In genomic region chr6:57301755-57302154, GRCh38 we compare ENCODE assay signal across 20 cellular contexts.
"Had no signal": no experiment of that assay in that cellular context is flagged by ENCODE, and none has a peak within 500 bp of the region (broad histone marks: within the 10 kb centered on the region; RNA-seq: fewer than 3 reads in every experiment).

No MANE protein-coding gene starts in this region.

- ATAC-seq: left lobe of liver; naive thymus-derived CD8-positive, alpha-beta T cell; pancreas; sciatic nerve; WTC11 had no signal

- H3K27me3 ChIP-seq: cardiac muscle cell, pancreas had no signal

- H3K9me3 ChIP-seq: esophagus squamous epithelium, pancreas, spleen had no signal

- H3K4me3 Mint-ChIP-seq: activated CD4-positive, alpha-beta memory T cell treated with anti-CD3 and anti-CD28 coated beads for 36 hours; activated naive CD8-positive, alpha-beta T cell treated with anti-CD3 and anti-CD28 coated beads for 36 hours; naive thymus-derived CD8-positive, alpha-beta T cell; WTC11 had no signal

- H3K4me1 ChIP-seq: pancreas, spleen had no signal

- H3K4me3 ChIP-seq: cardiac muscle cell, esophagus squamous epithelium, pancreas, spleen had no signal

- H3K4me1 Mint-ChIP-seq: activated naive CD8-positive, alpha-beta T cell treated with anti-CD3 and anti-CD28 coated beads for 36 hours; naive thymus-derived CD8-positive, alpha-beta T cell; WTC11 had no signal

- H3K27me3 Mint-ChIP-seq: activated naive CD8-positive, alpha-beta T cell treated with anti-CD3 and anti-CD28 coated beads for 36 hours had no signal

- H3K9me3 Mint-ChIP-seq: activated CD4-positive, alpha-beta memory T cell treated with anti-CD3 and anti-CD28 coated beads for 36 hours; activated naive CD8-positive, alpha-beta T cell treated with anti-CD3 and anti-CD28 coated beads for 36 hours; naive thymus-derived CD8-positive, alpha-beta T cell; WTC11 had no signal

- H3K27ac Mint-ChIP-seq: activated CD4-positive, alpha-beta memory T cell treated with anti-CD3 and anti-CD28 coated beads for 36 hours; activated naive CD8-positive, alpha-beta T cell treated with anti-CD3 and anti-CD28 coated beads for 36 hours; naive thymus-derived CD8-positive, alpha-beta T cell; WTC11 had no signal

- DNase-seq: activated CD4-positive, alpha-beta memory T cell treated with anti-CD3 and anti-CD28 coated beads for 36 hours; activated CD4-positive, alpha-beta T cell treated with anti-CD3 and anti-CD28 coated beads for 4 hours; activated naive CD4-positive, alpha-beta T cell; activated naive CD8-positive, alpha-beta T cell treated with anti-CD3 and anti-CD28 coated beads for 36 hours; activated T-cell treated with anti-CD3 and anti-CD28 coated beads for 4 hours; amygdala; dermis blood vessel endothelial cell; effector memory CD4-positive, alpha-beta T cell; esophagus squamous epithelium; kidney; mammary epithelial cell; naive thymus-derived CD8-positive, alpha-beta T cell; pancreas; spleen; stimulated activated naive CD4-positive, alpha-beta T cell; trophoblast cell had no signal

- H3K36me3 ChIP-seq: cardiac muscle cell, esophagus squamous epithelium, pancreas, spleen had no signal

- H3K27ac ChIP-seq: cardiac muscle cell, pancreas, spleen had no signal

- H3K36me3 Mint-ChIP-seq: activated CD4-positive, alpha-beta memory T cell treated with anti-CD3 and anti-CD28 coated beads for 36 hours; activated naive CD8-positive, alpha-beta T cell treated with anti-CD3 and anti-CD28 coated beads for 36 hours; naive thymus-derived CD8-positive, alpha-beta T cell; WTC11 had no signal
